Comparison of ENCODE assay signal across 21 cellular contexts in genomic region chr16:72128701-72129100, GRCh38. TPM values are rescaled to one million over a fixed set of nuclear protein-coding genes. Genes with fewer than 3 reads are reported as not detected.
DNase-seq lines count a peak whose midpoint lies in the region; ATAC-seq and TF ChIP-seq lines count a peak whose summit lies in the region.
"Had no signal": no experiment of that assay in that cellular context is flagged by ENCODE, and none has a peak within 500 bp of the region (broad histone marks: within the 10 kb centered on the region; RNA-seq: fewer than 3 reads in every experiment).

No MANE protein-coding gene starts in this region.

- H3K4me3 ChIP-seq in upper lobe of right lung: no peak overlapping the region
- H3K4me3 ChIP-seq: A549, GM12878, GM23248 had no signal

- H3K36me3 Mint-ChIP-seq in T-helper 17 cell (ENCODE audit: low read depth): peaks cover 2% of the 10 kb centered on the region

- peak overlapping the region; percentile 56 for H3K27ac Mint-ChIP-seq in T-helper 17 cell
- H3K27ac Mint-ChIP-seq: CD4-positive, alpha-beta T cell; HFFc6; IgD-negative memory B cell had no signal

- intact Hi-C loops in upper lobe of right lung (cut with DNase I): no loop called here

- H3K4me1 Mint-ChIP-seq in T-helper 17 cell: peaks cover 8% of the 10 kb centered on the region

- no peaks in the 10 kb centered on the region for H3K4me1 ChIP-seq in upper lobe of right lung
- H3K4me1 ChIP-seq: A549 had no signal

- peaks cover 10% of the 10 kb centered on the region for H3K27me3 Mint-ChIP-seq in T-helper 17 cell
- H3K27me3 Mint-ChIP-seq: CD4-positive, alpha-beta T cell; IgD-negative memory B cell had no signal

- peak; percentile 49 for DNase-seq in ELF-1 (ENCODE audit: low read depth, low spot score)
- no peak for DNase-seq in T-helper 17 cell
- DNase-seq in iPS-NIHi7 (ENCODE audit: extremely low spot score): peak; percentile 38
- DNase-seq in upper lobe of right lung: peak; percentile 23
- DNase-seq in GF-D8 (lab: John Stamatoyannopoulos, UW): no peak
- DNase-seq: AML-193; CD4-positive, alpha-beta T cell; DMS153; DMS79; GM23248; HFFc6; KBM-7 had no signal

- TF ChIP-seq CTCF in upper lobe of right lung (IDR thresholded peaks at IDR 0.05): no peak

- no peaks in the 10 kb centered on the region for H3K27me3 ChIP-seq in upper lobe of right lung

- H3K9me3 ChIP-seq in T-helper 17 cell (ENCODE audit: control insufficient read depth, low read length, poor library complexity, severe bottlenecking) (no peaks in the 10 kb centered on the region), upper lobe of right lung (no peaks in the 10 kb centered on the region)
- H3K9me3 ChIP-seq: A549 had no signal

- H3K4me3 Mint-ChIP-seq in T-helper 17 cell: no peak overlapping the region
- H3K4me3 Mint-ChIP-seq: CD4-positive, alpha-beta T cell; HFFc6; IgD-negative memory B cell had no signal

- H3K27ac ChIP-seq in upper lobe of right lung: no peak overlapping the region
- H3K27ac ChIP-seq: 22Rv1, A549, C4-2B, GM23248 had no signal

- ATAC-seq in T-helper 17 cell (no peak), upper lobe of right lung (no peak), HG03108 (IDR thresholded peaks at IDR 0.05; ENCODE audit: unreplicated experiment) (no peak), GM18498 (IDR thresholded peaks at IDR 0.05; ENCODE audit: unreplicated experiment) (no peak)
- ATAC-seq: A549, GM12878, HCT116 had no signal

- no peaks in the 10 kb centered on the region for H3K36me3 ChIP-seq in upper lobe of right lung

RNA-seq across cellular contexts. Expression of gene DHX38, which starts 35.1 kb away (rescaled TPM):
- 100 to 1,000 TPM in 1 of 2 donors, 10 to 100 TPM in 1; 93.5 to 122 TPM for total RNA-seq in T-helper 17 cell
- total RNA-seq in upper lobe of right lung: 53.5 TPM

RNA-seq across cellular contexts. Expression of gene TXNL4B, which starts 35.3 kb away (rescaled TPM):
- total RNA-seq in T-helper 17 cell (10 to 100 TPM; 11.3 to 14.0 TPM), upper lobe of right lung (11.5 TPM)

RNA-seq across cellular contexts. Expression of gene PMFBP1, which starts 43.3 kb away (rescaled TPM):
- total RNA-seq in T-helper 17 cell (1 to 10 TPM; 1.6 to 3.4 TPM), upper lobe of right lung (0.23 TPM)
- total RNA-seq: GM23248, H4 had no signal

Comparison
In these comparisons a context has a peak if more than half of its experiments do, and no peak if none do; other contexts are left out.
1. DNase-seq: peak in ELF-1 (single experiment), iPS-NIHi7 (single experiment) and upper lobe of right lung (single experiment); none in T-helper 17 cell (0 of 3) and GF-D8 (single experiment).